Comparison of ENCODE assay signal across 25 cellular contexts in genomic region chr21:22174746-22175145, GRCh38.
"Had no signal": no experiment of that assay in that cellular context is flagged by ENCODE, and none has a peak within 500 bp of the region (broad histone marks: within the 10 kb centered on the region; RNA-seq: fewer than 3 reads in every experiment).

No MANE protein-coding gene starts in this region.

- H3K4me3 ChIP-seq: coronary artery, heart left ventricle, psoas muscle, right lobe of liver, spleen, testis, tibial nerve, upper lobe of right lung had no signal

- H3K79me2 ChIP-seq: parathyroid adenoma had no signal

- FAIRE-seq: endothelial cell of umbilical vein, frontal cortex, islet of Langerhans had no signal

- H3K27me3 Mint-ChIP-seq: naive B cell; stimulated activated naive B cell treated with anti-CD40 and anti-IgM and Interleukin-4, amounts not matched to agents 10 μg/mL and 1 μg/mL and 100 μg/mL, for 72 hours; stimulated activated naive CD8-positive, alpha-beta T cell treated with anti-CD3 and anti-CD28 coated beads, Interleukin-15, amount 100 ng/mL, for 72 hours had no signal

- H3K4me1 ChIP-seq: heart left ventricle, parathyroid adenoma, psoas muscle, right lobe of liver, spleen, testis, tibial nerve, upper lobe of right lung had no signal

- DNase-seq: effector CD4-positive, alpha-beta T cell; endodermal cell; heart left ventricle; hippocampal formation; kidney glomerular epithelial cell; mesendoderm; naive B cell; psoas muscle; retina; right lobe of liver; spleen; stimulated activated CD4-positive, alpha-beta T cell treated with anti-CD3 and anti-CD28 coated beads, Interleukin-15, amount 100 ng/mL, for 24 hours; stimulated activated CD4-positive, alpha-beta T cell treated with anti-CD3 and anti-CD28 coated beads, Interleukin-1b, Interleukin-23, amount 100 ng/mL, for 48 hours; stimulated activated CD4-positive, alpha-beta T cell treated with anti-CD3 and anti-CD28 coated beads, Interleukin-4, amount 100 ng/mL, for 4 hours; stimulated activated naive B cell treated with anti-CD40 and anti-IgM and Interleukin-4, amounts not matched to agents 10 μg/mL and 1 μg/mL and 100 μg/mL, for 72 hours; stimulated activated naive CD8-positive, alpha-beta T cell treated with anti-CD3 and anti-CD28 coated beads, Interleukin-15, amount 100 ng/mL, for 72 hours; testis; upper lobe of right lung had no signal

- H3K27ac Mint-ChIP-seq: endodermal cell; naive B cell; nephron; stimulated activated naive B cell treated with anti-CD40 and anti-IgM and Interleukin-4, amounts not matched to agents 10 μg/mL and 1 μg/mL and 100 μg/mL, for 72 hours; stimulated activated naive CD8-positive, alpha-beta T cell treated with anti-CD3 and anti-CD28 coated beads, Interleukin-15, amount 100 ng/mL, for 72 hours had no signal

- ATAC-seq: heart left ventricle; psoas muscle; right lobe of liver; stimulated activated naive B cell treated with anti-CD40 and anti-IgM and Interleukin-4, amounts not matched to agents 10 μg/mL and 1 μg/mL and 100 μg/mL, for 72 hours; stimulated activated naive CD8-positive, alpha-beta T cell treated with anti-CD3 and anti-CD28 coated beads, Interleukin-15, amount 100 ng/mL, for 72 hours; upper lobe of right lung had no signal

- H3K27ac ChIP-seq: coronary artery, heart left ventricle, parathyroid adenoma, psoas muscle, right lobe of liver, spleen, testis, tibial nerve, upper lobe of right lung had no signal

- H3K27me3 ChIP-seq: heart left ventricle, right lobe of liver, spleen, testis, tibial nerve, upper lobe of right lung had no signal

- H3K9me3 ChIP-seq: psoas muscle, right lobe of liver, testis, upper lobe of right lung had no signal

- H3K9me3 Mint-ChIP-seq: endodermal cell, nephron had no signal

- H3K4me3 Mint-ChIP-seq: endodermal cell; naive B cell; nephron; stimulated activated naive B cell treated with anti-CD40 and anti-IgM and Interleukin-4, amounts not matched to agents 10 μg/mL and 1 μg/mL and 100 μg/mL, for 72 hours; stimulated activated naive CD8-positive, alpha-beta T cell treated with anti-CD3 and anti-CD28 coated beads, Interleukin-15, amount 100 ng/mL, for 72 hours had no signal

- H3K4me1 Mint-ChIP-seq: naive B cell; nephron; stimulated activated naive B cell treated with anti-CD40 and anti-IgM and Interleukin-4, amounts not matched to agents 10 μg/mL and 1 μg/mL and 100 μg/mL, for 72 hours; stimulated activated naive CD8-positive, alpha-beta T cell treated with anti-CD3 and anti-CD28 coated beads, Interleukin-15, amount 100 ng/mL, for 72 hours had no signal

- H3K36me3 ChIP-seq: heart left ventricle, right lobe of liver, spleen, tibial nerve, upper lobe of right lung had no signal

- H3K9ac ChIP-seq: parathyroid adenoma had no signal

- H3K36me3 Mint-ChIP-seq: naive B cell; stimulated activated naive B cell treated with anti-CD40 and anti-IgM and Interleukin-4, amounts not matched to agents 10 μg/mL and 1 μg/mL and 100 μg/mL, for 72 hours had no signal

- H2AFZ ChIP-seq: parathyroid adenoma had no signal
